Comparison of ENCODE assay signal across 8 cellular contexts in genomic region chr11:8033312-8033715, GRCh38. TPM values are rescaled to one million over a fixed set of nuclear protein-coding genes. Genes with fewer than 3 reads are reported as not detected.
DNase-seq lines count a peak whose midpoint lies in the region; ATAC-seq and TF ChIP-seq lines count a peak whose summit lies in the region.

No MANE protein-coding gene starts in this region.

- peak; percentile 90 for TF ChIP-seq CTCF in AG04449 (IDR thresholded peaks at IDR 0.05; ENCODE audit: insufficient read depth, low read length, missing control alignments)
- TF ChIP-seq CTCF in mesothelial cell of epicardium (IDR thresholded peaks at IDR 0.05; ENCODE audit: unreplicated experiment): peak; percentile 85

- no peak overlapping the region for H3K4me3 Mint-ChIP-seq in activated CD4-positive, alpha-beta memory T cell treated with anti-CD3 and anti-CD28 coated beads for 36 hours
- H3K4me3 Mint-ChIP-seq in effector memory CD8-positive, alpha-beta T cell: peak overlapping the region; percentile 19 to 42
- no peak overlapping the region for H3K4me3 Mint-ChIP-seq in mesothelial cell of epicardium

- POLR2A ChIA-PET in AG04449 (lab: Yijun Ruan, JAX): interaction anchor here (0.9 kb wide), 1 partner anchor 66 kb away, joined by 3 read pairs; no protein-coding TSS in a partner anchor
- POLR2A ChIA-PET in activated CD4-positive, alpha-beta memory T cell treated with anti-CD3 and anti-CD28 coated beads for 36 hours (lab: Charles Lee): interaction anchor here (1.9 kb wide), 1 partner anchor 66 kb away, joined by 5 read pairs; no protein-coding TSS in a partner anchor

- intact Hi-C loops in activated CD4-positive, alpha-beta memory T cell treated with anti-CD3 and anti-CD28 coated beads for 36 hours (cut with micrococcal nuclease): loop anchor here (1.0 to 2.0 kb wide), 3 partner anchors 27 to 66 kb away; no protein-coding TSS in a partner anchor

- peak; percentile 82 for ATAC-seq in GM18511 (IDR thresholded peaks at IDR 0.05; ENCODE audit: unreplicated experiment)
- ATAC-seq in HG03159 (IDR thresholded peaks at IDR 0.05; ENCODE audit: unreplicated experiment): peak; percentile 83
- peak; percentile 83 for ATAC-seq in effector memory CD8-positive, alpha-beta T cell (replicated peaks)

- no peak overlapping the region for H3K27ac Mint-ChIP-seq in activated CD4-positive, alpha-beta memory T cell treated with anti-CD3 and anti-CD28 coated beads for 36 hours
- H3K27ac Mint-ChIP-seq in effector memory CD8-positive, alpha-beta T cell: no peak overlapping the region
- peak overlapping the region; percentile 44 for H3K27ac Mint-ChIP-seq in mesothelial cell of epicardium

- H3K9me3 Mint-ChIP-seq in activated CD4-positive, alpha-beta memory T cell treated with anti-CD3 and anti-CD28 coated beads for 36 hours: no peaks in the 10 kb centered on the region
- H3K9me3 Mint-ChIP-seq in effector memory CD8-positive, alpha-beta T cell: no peaks in the 10 kb centered on the region
- no peaks in the 10 kb centered on the region for H3K9me3 Mint-ChIP-seq in mesothelial cell of epicardium

- H3K4me1 Mint-ChIP-seq in activated CD4-positive, alpha-beta memory T cell treated with anti-CD3 and anti-CD28 coated beads for 36 hours (ENCODE audit: low read depth): peaks cover 7% of the 10 kb centered on the region
- H3K4me1 Mint-ChIP-seq in effector memory CD8-positive, alpha-beta T cell (ENCODE audit: low read depth in 2 of 2): peaks cover 0 to 6% of the 10 kb centered on the region in 2 donors
- peaks cover 22% of the 10 kb centered on the region for H3K4me1 Mint-ChIP-seq in mesothelial cell of epicardium

- no peaks in the 10 kb centered on the region for H3K36me3 Mint-ChIP-seq in activated CD4-positive, alpha-beta memory T cell treated with anti-CD3 and anti-CD28 coated beads for 36 hours
- H3K36me3 Mint-ChIP-seq in effector memory CD8-positive, alpha-beta T cell (ENCODE audit: insufficient read depth): no peaks in the 10 kb centered on the region
- no peaks in the 10 kb centered on the region for H3K36me3 Mint-ChIP-seq in mesothelial cell of epicardium

- peaks cover 12% of the 10 kb centered on the region for H3K27me3 Mint-ChIP-seq in activated CD4-positive, alpha-beta memory T cell treated with anti-CD3 and anti-CD28 coated beads for 36 hours
- H3K27me3 Mint-ChIP-seq in effector memory CD8-positive, alpha-beta T cell: peaks cover 31 to 77% of the 10 kb centered on the region in 2 donors
- H3K27me3 Mint-ChIP-seq in mesothelial cell of epicardium (ENCODE audit: low read depth): peaks cover 46% of the 10 kb centered on the region

- H3K4me3 ChIP-seq in AG04449 (ENCODE audit: low read depth, low read length): no peak overlapping the region

- CTCF ChIA-PET in AG04449 (lab: Yijun Ruan, JAX): interaction anchor here (0.8 to 17.4 kb wide), 22 partner anchors 8 to 549 kb away, joined by 3 to 694 read pairs (median 8); partner anchors contain the start of genes EIF3F and TUB
- CTCF ChIA-PET in activated CD4-positive, alpha-beta memory T cell treated with anti-CD3 and anti-CD28 coated beads for 36 hours (lab: Charles Lee): interaction anchor here (0.6 to 4.7 kb wide), 30 partner anchors 9 to 717 kb away, joined by 3 to 122 read pairs (median 6); partner anchors contain the start of gene EIF3F

- DNase-seq in AG04449 (ENCODE audit: low read depth, low spot score): no peak
- peak; percentile 79 for DNase-seq in NCI-H69 (lab: John Stamatoyannopoulos, UW)
- peak; percentile 63 for DNase-seq in activated CD4-positive, alpha-beta memory T cell treated with anti-CD3 and anti-CD28 coated beads for 36 hours
- peak; percentile 38 to 49 (median 46) for DNase-seq in effector memory CD8-positive, alpha-beta T cell
- peak; percentile 79 to 88 for DNase-seq in mesothelial cell of epicardium (ENCODE audit: low spot score in 2 of 2, unreplicated experiment in 2 of 2)
- DNase-seq in stimulated activated CD8-positive, alpha-beta memory T cell treated with anti-CD3 and anti-CD28 coated beads, Interleukin-7, amount 100 ng/mL, for 4 hours (ENCODE audit: low read depth in 2 of 2): peak; percentile 11 to 17

RNA-seq across cellular contexts. Expression of gene EIF3F, which starts 46.2 kb away (rescaled TPM):
- 100 to 1,000 TPM; 309 to 319 TPM for total RNA-seq in activated CD4-positive, alpha-beta memory T cell treated with anti-CD3 and anti-CD28 coated beads for 36 hours
- 357 to 369 TPM (median 366 TPM) in 3 replicates for total RNA-seq in mesothelial cell of epicardium

RNA-seq across cellular contexts. Expression of gene TUB, which starts 47.7 kb away (rescaled TPM):
- under 1 TPM; 0.36 to 0.58 TPM for total RNA-seq in activated CD4-positive, alpha-beta memory T cell treated with anti-CD3 and anti-CD28 coated beads for 36 hours
- total RNA-seq in mesothelial cell of epicardium: 51.7 to 53.4 TPM (median 52.8 TPM) in 3 replicates

Comparison
In these comparisons a context has a peak if more than half of its experiments do, and no peak if none do; other contexts are left out.
1. H3K4me3 Mint-ChIP-seq: peak in effector memory CD8-positive, alpha-beta T cell (2 of 2); none in activated CD4-positive, alpha-beta memory T cell treated with anti-CD3 and anti-CD28 coated beads for 36 hours (single experiment) and mesothelial cell of epicardium (single experiment).
2. RNA of gene TUB, which starts 47.7 kb away (total RNA-seq): 51.7 to 53.4 TPM in mesothelial cell of epicardium; 0.36 to 0.58 TPM in activated CD4-positive, alpha-beta memory T cell treated with anti-CD3 and anti-CD28 coated beads for 36 hours; every median in the first group is over 10 times any median in the second.
3. Peak in every context shown above with its lines, with median percentiles within 50 percentile points of each other: ATAC-seq.